16 cellular contexts compared by ENCODE assay signal in genomic region chr9:123866497-123866896, GRCh38.
DNase-seq lines count a peak whose midpoint lies in the region; ATAC-seq and FAIRE-seq lines count a peak whose summit lies in the region.
"Had no signal": no experiment of that assay in that cellular context is flagged by ENCODE, and none has a peak within 500 bp of the region (broad histone marks: within the 10 kb centered on the region; RNA-seq: fewer than 3 reads in every experiment).

No MANE protein-coding gene starts in this region.

- H3K4me1 Mint-ChIP-seq in activated T-cell treated with anti-CD3 and anti-CD28 coated beads, Interleukin-2, amount 50 U/mL, for 72 hours (ENCODE audit: low read depth), result peaks cover 30% of the 10 kb centered on the region
- peaks cover 12% of the 10 kb centered on the region for H3K4me1 Mint-ChIP-seq in central memory CD8-positive, alpha-beta T cell

- H3K9me3 Mint-ChIP-seq in activated T-cell treated with anti-CD3 and anti-CD28 coated beads, Interleukin-2, amount 50 U/mL, for 72 hours, result no peaks in the 10 kb centered on the region
- H3K9me3 Mint-ChIP-seq in central memory CD8-positive, alpha-beta T cell, result no peaks in the 10 kb centered on the region
- H3K9me3 Mint-ChIP-seq: activated T-cell treated with anti-CD3 and anti-CD28 coated beads, Interleukin-2, amount 50 U/mL, for 4 hours had no signal

- H3K27me3 ChIP-seq in small intestine (ENCODE audit: control insufficient read depth in 2 of 2, insufficient read depth in 2 of 2, low read length in 2 of 2), result no peaks in the 10 kb centered on the region
- H3K27me3 ChIP-seq: body of pancreas, SJCRH30, uterus had no signal

- H3K9me3 ChIP-seq in small intestine (ENCODE audit: control insufficient read depth, low read depth), result no peaks in the 10 kb centered on the region
- H3K9me3 ChIP-seq: body of pancreas, SJCRH30, uterus had no signal

- ATAC-seq in activated T-cell treated with anti-CD3 and anti-CD28 coated beads, Interleukin-2, amount 50 U/mL, for 72 hours (replicated peaks in 1 of 2), result no peak
- ATAC-seq in central memory CD8-positive, alpha-beta T cell (replicated peaks; ENCODE audit: extremely low read depth, poor library complexity, severe bottlenecking), result peak; percentile 83
- ATAC-seq in GM19351 (IDR thresholded peaks at IDR 0.05; ENCODE audit: unreplicated experiment), result no peak
- ATAC-seq: activated T-cell treated with anti-CD3 and anti-CD28 coated beads, Interleukin-2, amount 50 U/mL, for 4 hours; body of pancreas had no signal

- DNase-seq in activated T-cell treated with anti-CD3 and anti-CD28 coated beads, Interleukin-2, amount 50 U/mL, for 72 hours, result no peak
- DNase-seq in activated T-cell treated with anti-CD3 and anti-CD28 coated beads for 4 hours (no peak), MV-4-11 (lab: John Stamatoyannopoulos, UW) (peak; percentile 57), small intestine (peak; percentile 25), NCI-H774 (lab: John Stamatoyannopoulos, UW) (no peak)
- no peak for DNase-seq in central memory CD8-positive, alpha-beta T cell (ENCODE audit: low spot score in 2 of 2)
- DNase-seq in stimulated activated CD4-positive, alpha-beta T cell treated with anti-CD3 and anti-CD28 coated beads, Interleukin-2, amount 100 ng/mL, for 48 hours, result no peak
- DNase-seq: activated T-cell treated with anti-CD3 and anti-CD28 coated beads, Interleukin-2, amount 50 U/mL, for 4 hours; body of pancreas; NCI-H1436; NCI-H748 treated with DMSO at 0.1 percent for 48 hours; SJCRH30; stimulated activated CD4-positive, alpha-beta T cell treated with anti-CD3 and anti-CD28 coated beads, Interleukin-15, amount 100 ng/mL, for 24 hours; uterus had no signal

- H3K27ac Mint-ChIP-seq in activated T-cell treated with anti-CD3 and anti-CD28 coated beads, Interleukin-2, amount 50 U/mL, for 72 hours, result peak overlapping the region; percentile 95
- no peak overlapping the region for H3K27ac Mint-ChIP-seq in central memory CD8-positive, alpha-beta T cell (ENCODE audit: low read depth)

- peaks cover 0 to 8% of the 10 kb centered on the region in 2 donors for H3K36me3 Mint-ChIP-seq in activated T-cell treated with anti-CD3 and anti-CD28 coated beads, Interleukin-2, amount 50 U/mL, for 72 hours (ENCODE audit: insufficient read depth in 2 of 2)
- H3K36me3 Mint-ChIP-seq in central memory CD8-positive, alpha-beta T cell (ENCODE audit: insufficient read depth), result no peaks in the 10 kb centered on the region

- FAIRE-seq in small intestine (lab: Jason Lieb, UNC), result no peak

- no peaks in the 10 kb centered on the region for H3K27me3 Mint-ChIP-seq in activated T-cell treated with anti-CD3 and anti-CD28 coated beads, Interleukin-2, amount 50 U/mL, for 72 hours (ENCODE audit: low read depth)
- H3K27me3 Mint-ChIP-seq in central memory CD8-positive, alpha-beta T cell, result no peaks in the 10 kb centered on the region

- no peak overlapping the region for H3K4me3 ChIP-seq in small intestine (ENCODE audit: low read depth in 1 of 2, low read length in 2 of 2)
- H3K4me3 ChIP-seq: body of pancreas, SJCRH30, uterus had no signal

- peaks cover 1 to 2% of the 10 kb centered on the region in 2 donors for H3K4me1 ChIP-seq in small intestine (ENCODE audit: control insufficient read depth in 2 of 2, insufficient read depth in 1 of 2, low read depth in 1 of 2, low read length in 1 of 2)
- H3K4me1 ChIP-seq: body of pancreas had no signal

- H3K4me3 Mint-ChIP-seq in activated T-cell treated with anti-CD3 and anti-CD28 coated beads, Interleukin-2, amount 50 U/mL, for 72 hours, result peak overlapping the region in 1 of 2 donors; percentile 22
- no peak overlapping the region for H3K4me3 Mint-ChIP-seq in central memory CD8-positive, alpha-beta T cell

- H3K27ac ChIP-seq in small intestine (ENCODE audit: low read depth in 1 of 2, low read length in 1 of 2), result no peak overlapping the region
- H3K27ac ChIP-seq: SJCRH30, uterus, VCaP had no signal

- no peaks in the 10 kb centered on the region for H3K36me3 ChIP-seq in small intestine (ENCODE audit: control insufficient read depth in 2 of 2, insufficient read depth in 2 of 2, low read length in 2 of 2)
- H3K36me3 ChIP-seq: SJCRH30, uterus had no signal

- WGBS in small intestine, 3 donors, result 67 to 82% (median 74%) methylated on average over 2 of the region's 2 CpGs

Comparison
In these comparisons a context has a peak if more than half of its experiments do, and no peak if none do; other contexts are left out.
1. DNase-seq: peak in MV-4-11 (single experiment) and small intestine (single experiment); none in activated T-cell treated with anti-CD3 and anti-CD28 coated beads, Interleukin-2, amount 50 U/mL, for 72 hours (0 of 2), activated T-cell treated with anti-CD3 and anti-CD28 coated beads for 4 hours (single experiment), central memory CD8-positive, alpha-beta T cell (0 of 2), stimulated activated CD4-positive, alpha-beta T cell treated with anti-CD3 and anti-CD28 coated beads, Interleukin-2, amount 100 ng/mL, for 48 hours (0 of 2) and NCI-H774 (single experiment).